In genomic region chr2:53511549-53511948, GRCh38 we compare ENCODE assay signal across 24 cellular contexts.
"Had no signal": no experiment of that assay in that cellular context is flagged by ENCODE, and none has a peak within 500 bp of the region (broad histone marks: within the 10 kb centered on the region; RNA-seq: fewer than 3 reads in every experiment).

No MANE protein-coding gene starts in this region.

- ATAC-seq: activated CD4-positive, alpha-beta T cell treated with anti-CD3 and anti-CD28 coated beads for 36 hours; activated naive CD4-positive, alpha-beta T cell treated with anti-CD3 and anti-CD28 coated beads, Interleukin-2, amount 50 U/mL, for 72 hours; activated T-cell treated with anti-CD3 and anti-CD28 coated beads, Interleukin-2, amount 50 U/mL, for 72 hours; body of pancreas; gastroesophageal sphincter; natural killer cell; right cardiac atrium; T-helper 17 cell had no signal

- H3K36me3 ChIP-seq: gastroesophageal sphincter, neural progenitor cell, thoracic aorta, uterus had no signal

- DNase-seq: activated CD4-positive, alpha-beta T cell treated with anti-CD3 and anti-CD28 coated beads for 36 hours; activated CD4-positive, alpha-beta T cell treated with anti-CD3 and anti-CD28 coated beads, Interleukin-2, amount 50 U/mL, for 4 hours; activated CD4-positive, CD25-positive, alpha-beta regulatory T cell; activated naive CD4-positive, alpha-beta T cell; activated T-cell treated with anti-CD3 and anti-CD28 coated beads for 4 hours; activated T-cell treated with anti-CD3 and anti-CD28 coated beads, Interleukin-2, amount 50 U/mL, for 72 hours; anterior cingulate cortex; body of pancreas; effector CD8-positive, alpha-beta T cell; erythroblast; head of caudate nucleus; hippocampal formation; mesenchymal stem cell; natural killer cell; right cardiac atrium; stimulated activated CD4-positive, alpha-beta T cell treated with anti-CD3 and anti-CD28 coated beads, Interleukin-2, amount 100 ng/mL, for 48 hours; T-helper 17 cell; uterus had no signal

- H3K27me3 ChIP-seq: body of pancreas, gastroesophageal sphincter, neural progenitor cell, uterus had no signal

- H3K4me3 Mint-ChIP-seq: activated CD4-positive, alpha-beta T cell treated with anti-CD3 and anti-CD28 coated beads for 36 hours; activated T-cell treated with anti-CD3 and anti-CD28 coated beads, Interleukin-2, amount 50 U/mL, for 72 hours; natural killer cell; neural progenitor cell; stimulated activated naive CD8-positive, alpha-beta T cell treated with anti-CD3 and anti-CD28 coated beads, Interleukin-15, Interleukin-2, amounts not matched to agents 100 ng/mL and 50 ng/mL, for 24 hours; T-helper 17 cell had no signal

- H3K9ac ChIP-seq: neural progenitor cell had no signal

- H3K4me2 ChIP-seq: neural progenitor cell had no signal

- H3K36me3 Mint-ChIP-seq: activated naive CD4-positive, alpha-beta T cell treated with anti-CD3 and anti-CD28 coated beads, Interleukin-2, amount 50 U/mL, for 72 hours; natural killer cell; neural progenitor cell had no signal

- H3K27ac Mint-ChIP-seq: activated CD4-positive, alpha-beta T cell treated with anti-CD3 and anti-CD28 coated beads for 36 hours; activated T-cell treated with anti-CD3 and anti-CD28 coated beads, Interleukin-2, amount 50 U/mL, for 72 hours; natural killer cell; neural progenitor cell; stimulated activated naive CD8-positive, alpha-beta T cell treated with anti-CD3 and anti-CD28 coated beads, Interleukin-15, Interleukin-2, amounts not matched to agents 100 ng/mL and 50 ng/mL, for 24 hours; T-helper 17 cell had no signal

- H3K4me3 ChIP-seq: body of pancreas, gastroesophageal sphincter, neural progenitor cell, thoracic aorta, uterus had no signal

- H3K9me3 Mint-ChIP-seq: activated naive CD4-positive, alpha-beta T cell treated with anti-CD3 and anti-CD28 coated beads, Interleukin-2, amount 50 U/mL, for 72 hours; activated T-cell treated with anti-CD3 and anti-CD28 coated beads, Interleukin-2, amount 50 U/mL, for 72 hours; stimulated activated naive CD8-positive, alpha-beta T cell treated with anti-CD3 and anti-CD28 coated beads, Interleukin-15, Interleukin-2, amounts not matched to agents 100 ng/mL and 50 ng/mL, for 24 hours had no signal

- H3K4me1 ChIP-seq: body of pancreas, gastroesophageal sphincter, neural progenitor cell, uterus had no signal

- H3K9me3 ChIP-seq: body of pancreas, gastroesophageal sphincter, thoracic aorta, uterus had no signal

- FAIRE-seq: colon had no signal

- H2AFZ ChIP-seq: neural progenitor cell had no signal

- H3K4me1 Mint-ChIP-seq: activated CD4-positive, alpha-beta T cell treated with anti-CD3 and anti-CD28 coated beads for 36 hours; natural killer cell had no signal

- H3K27me3 Mint-ChIP-seq: activated CD4-positive, alpha-beta T cell treated with anti-CD3 and anti-CD28 coated beads for 36 hours; stimulated activated naive CD8-positive, alpha-beta T cell treated with anti-CD3 and anti-CD28 coated beads, Interleukin-15, Interleukin-2, amounts not matched to agents 100 ng/mL and 50 ng/mL, for 24 hours had no signal

- H3K27ac ChIP-seq: body of pancreas, gastroesophageal sphincter, neural progenitor cell, thoracic aorta, uterus had no signal
